13 cellular contexts compared by ENCODE assay signal in genomic region chr22:28112130-28112529, GRCh38.
DNase-seq lines count a peak whose midpoint lies in the region; ATAC-seq and TF ChIP-seq lines count a peak whose summit lies in the region.
"Had no signal": no experiment of that assay in that cellular context is flagged by ENCODE, and none has a peak within 500 bp of the region (broad histone marks: within the 10 kb centered on the region; RNA-seq: fewer than 3 reads in every experiment).

No MANE protein-coding gene starts in this region.

- H2AFZ ChIP-seq in GM23338: no peak overlapping the region

- DNase-seq in GM23338 (ENCODE audit: low spot score) (no peak), WERI-Rb-1 (no peak), kidney tubule cell (ENCODE audit: low spot score) (peak; percentile 39), gastrocnemius medialis (no peak), OCI-M2 (lab: John Stamatoyannopoulos, UW; ENCODE audit: unreplicated experiment) (no peak), NCI-H69 (lab: John Stamatoyannopoulos, UW) (no peak)
- DNase-seq: right lobe of liver, stomach had no signal

- H3K4me3 ChIP-seq in GM23338: no peak overlapping the region
- peak overlapping the region; percentile 5; the same call in 1 of the 2 replicates for H3K4me3 ChIP-seq in WERI-Rb-1 (ENCODE audit: low read depth, low read length)
- H3K4me3 ChIP-seq in gastrocnemius medialis: no peak overlapping the region
- H3K4me3 ChIP-seq: HAP-1, right lobe of liver, SK-N-MC, stomach had no signal

- H3K4me1 ChIP-seq in GM23338 (ENCODE audit: insufficient read depth): peaks cover 20% of the 10 kb centered on the region
- H3K4me1 ChIP-seq in gastrocnemius medialis: peaks cover 11 to 23% of the 10 kb centered on the region in 2 donors
- H3K4me1 ChIP-seq: right lobe of liver had no signal

- no peaks in the 10 kb centered on the region for H4K20me1 ChIP-seq in GM23338 (replicated peaks; ENCODE audit: insufficient read depth)

- no peak overlapping the region for H3K4me3 Mint-ChIP-seq in GM23338

- no peaks in the 10 kb centered on the region; the same call in 2 of the 3 replicates for H3K9me3 Mint-ChIP-seq in GM23338
- H3K9me3 Mint-ChIP-seq: activated T-helper 2 cell treated with anti-CD3 and anti-CD28 coated beads, Interferon-gamma antibody, Interleukin-2, Interleukin-4, amounts not matched to agents 10 μg/mL and 5 μg/mL and 100 μg/mL, durations not matched to agents 14 hours and 24 hours and 36 hours had no signal

- TF ChIP-seq CTCF in GM23338 (conservative IDR thresholded peaks at IDR 0.05; ENCODE audit: low read depth in 2 of 2): no peak
- TF ChIP-seq CTCF in WERI-Rb-1 (IDR thresholded peaks at IDR 0.05; ENCODE audit: low read depth, low read length): no peak
- TF ChIP-seq CTCF in gastrocnemius medialis (IDR thresholded peaks at IDR 0.05 in 4 of 5, conservative IDR thresholded peaks at IDR 0.05 in 1 of 5): no peak

- no peaks in the 10 kb centered on the region for H3K79me2 ChIP-seq in GM23338 (replicated peaks; ENCODE audit: insufficient read depth)

- intact Hi-C loops in gastrocnemius medialis (cut with DNase I; ENCODE audit: low total_unique reads): loop anchor here (1.0 to 5.0 kb wide), 2 partner anchors 92 to 330 kb away; no protein-coding TSS in a partner anchor

- 0 out of 2 replicates have a peak, but pooled peaks cover 3% of the 10 kb centered on the region for H3F3A ChIP-seq in GM23338 (replicated peaks; ENCODE audit: low read depth)

- no peak for TF ChIP-seq POLR2A in gastrocnemius medialis (IDR thresholded peaks at IDR 0.05)

- H3K27ac ChIP-seq in GM23338 (ENCODE audit: low read depth): no peak overlapping the region
- H3K27ac ChIP-seq in WERI-Rb-1: peak overlapping the region; percentile 73
- H3K27ac ChIP-seq in gastrocnemius medialis: peak overlapping the region; percentile 68 to 78 (median 71)
- H3K27ac ChIP-seq: right lobe of liver, SK-N-MC, stomach had no signal

- peak; percentile 52 for ATAC-seq in GM23338
- no peak for ATAC-seq in gastrocnemius medialis
- no peak for ATAC-seq in GM21381 (IDR thresholded peaks at IDR 0.05; ENCODE audit: unreplicated experiment)
- ATAC-seq: Panc1 had no signal

- H3K27me3 Mint-ChIP-seq in GM23338 (ENCODE audit: insufficient read depth, low read depth, poor library complexity): peaks cover 4% of the 10 kb centered on the region

- in situ Hi-C loops in gastrocnemius medialis (cut with MboI; ENCODE audit: low sequenced_read_pairs in 4 of 4): loop anchor here in 1 of 4 donors (10.0 kb wide), 1 partner anchor 87 kb away; no protein-coding TSS in a partner anchor

- H3K9me3 ChIP-seq in WERI-Rb-1 (ENCODE audit: severe bottlenecking) (no peaks in the 10 kb centered on the region), gastrocnemius medialis (no peaks in the 10 kb centered on the region)
- H3K9me3 ChIP-seq: HAP-1, right lobe of liver, stomach had no signal

- no peak overlapping the region for H3K27ac Mint-ChIP-seq in GM23338
- H3K27ac Mint-ChIP-seq: activated T-helper 2 cell treated with anti-CD3 and anti-CD28 coated beads, Interferon-gamma antibody, Interleukin-2, Interleukin-4, amounts not matched to agents 10 μg/mL and 5 μg/mL and 100 μg/mL, durations not matched to agents 14 hours and 24 hours and 36 hours had no signal

- no peaks in the 10 kb centered on the region for H3K27me3 ChIP-seq in GM23338 (ENCODE audit: insufficient read depth)
- no peaks in the 10 kb centered on the region for H3K27me3 ChIP-seq in WERI-Rb-1 (ENCODE audit: insufficient read depth, low read depth, severe bottlenecking)
- no peaks in the 10 kb centered on the region for H3K27me3 ChIP-seq in gastrocnemius medialis
- H3K27me3 ChIP-seq: right lobe of liver, stomach had no signal

- no peaks in the 10 kb centered on the region for H3K9me2 ChIP-seq in GM23338 (ENCODE audit: insufficient read depth)

- H3K4me2 ChIP-seq in GM23338: no peak overlapping the region

- H3K36me3 Mint-ChIP-seq in GM23338 (ENCODE audit: low read depth): no peaks in the 10 kb centered on the region

- H3K4me1 Mint-ChIP-seq in GM23338: peaks cover 38% of the 10 kb centered on the region

- H3K36me3 ChIP-seq in GM23338 (ENCODE audit: insufficient read depth): no peaks in the 10 kb centered on the region
- H3K36me3 ChIP-seq in WERI-Rb-1: peaks cover 7% of the 10 kb centered on the region; the same call in 1 of the 2 replicates
- no peaks in the 10 kb centered on the region for H3K36me3 ChIP-seq in gastrocnemius medialis
- H3K36me3 ChIP-seq: HAP-1, right lobe of liver had no signal

TF ChIP-seq in GM23338, 12 proteins besides CTCF, POLR2A, EP300 and RAD21:
- no peak for TF ChIP-seq JUNB (IDR thresholded peaks at IDR 0.05; ENCODE audit: unreplicated experiment)
- TF ChIP-seq POLR2AphosphoS5 (IDR thresholded peaks at IDR 0.05; ENCODE audit: low read depth): no peak
- no peak for TF ChIP-seq EZH2 (IDR thresholded peaks at IDR 0.05; ENCODE audit: low read depth, unreplicated experiment)
- TF ChIP-seq, protein P1, sequence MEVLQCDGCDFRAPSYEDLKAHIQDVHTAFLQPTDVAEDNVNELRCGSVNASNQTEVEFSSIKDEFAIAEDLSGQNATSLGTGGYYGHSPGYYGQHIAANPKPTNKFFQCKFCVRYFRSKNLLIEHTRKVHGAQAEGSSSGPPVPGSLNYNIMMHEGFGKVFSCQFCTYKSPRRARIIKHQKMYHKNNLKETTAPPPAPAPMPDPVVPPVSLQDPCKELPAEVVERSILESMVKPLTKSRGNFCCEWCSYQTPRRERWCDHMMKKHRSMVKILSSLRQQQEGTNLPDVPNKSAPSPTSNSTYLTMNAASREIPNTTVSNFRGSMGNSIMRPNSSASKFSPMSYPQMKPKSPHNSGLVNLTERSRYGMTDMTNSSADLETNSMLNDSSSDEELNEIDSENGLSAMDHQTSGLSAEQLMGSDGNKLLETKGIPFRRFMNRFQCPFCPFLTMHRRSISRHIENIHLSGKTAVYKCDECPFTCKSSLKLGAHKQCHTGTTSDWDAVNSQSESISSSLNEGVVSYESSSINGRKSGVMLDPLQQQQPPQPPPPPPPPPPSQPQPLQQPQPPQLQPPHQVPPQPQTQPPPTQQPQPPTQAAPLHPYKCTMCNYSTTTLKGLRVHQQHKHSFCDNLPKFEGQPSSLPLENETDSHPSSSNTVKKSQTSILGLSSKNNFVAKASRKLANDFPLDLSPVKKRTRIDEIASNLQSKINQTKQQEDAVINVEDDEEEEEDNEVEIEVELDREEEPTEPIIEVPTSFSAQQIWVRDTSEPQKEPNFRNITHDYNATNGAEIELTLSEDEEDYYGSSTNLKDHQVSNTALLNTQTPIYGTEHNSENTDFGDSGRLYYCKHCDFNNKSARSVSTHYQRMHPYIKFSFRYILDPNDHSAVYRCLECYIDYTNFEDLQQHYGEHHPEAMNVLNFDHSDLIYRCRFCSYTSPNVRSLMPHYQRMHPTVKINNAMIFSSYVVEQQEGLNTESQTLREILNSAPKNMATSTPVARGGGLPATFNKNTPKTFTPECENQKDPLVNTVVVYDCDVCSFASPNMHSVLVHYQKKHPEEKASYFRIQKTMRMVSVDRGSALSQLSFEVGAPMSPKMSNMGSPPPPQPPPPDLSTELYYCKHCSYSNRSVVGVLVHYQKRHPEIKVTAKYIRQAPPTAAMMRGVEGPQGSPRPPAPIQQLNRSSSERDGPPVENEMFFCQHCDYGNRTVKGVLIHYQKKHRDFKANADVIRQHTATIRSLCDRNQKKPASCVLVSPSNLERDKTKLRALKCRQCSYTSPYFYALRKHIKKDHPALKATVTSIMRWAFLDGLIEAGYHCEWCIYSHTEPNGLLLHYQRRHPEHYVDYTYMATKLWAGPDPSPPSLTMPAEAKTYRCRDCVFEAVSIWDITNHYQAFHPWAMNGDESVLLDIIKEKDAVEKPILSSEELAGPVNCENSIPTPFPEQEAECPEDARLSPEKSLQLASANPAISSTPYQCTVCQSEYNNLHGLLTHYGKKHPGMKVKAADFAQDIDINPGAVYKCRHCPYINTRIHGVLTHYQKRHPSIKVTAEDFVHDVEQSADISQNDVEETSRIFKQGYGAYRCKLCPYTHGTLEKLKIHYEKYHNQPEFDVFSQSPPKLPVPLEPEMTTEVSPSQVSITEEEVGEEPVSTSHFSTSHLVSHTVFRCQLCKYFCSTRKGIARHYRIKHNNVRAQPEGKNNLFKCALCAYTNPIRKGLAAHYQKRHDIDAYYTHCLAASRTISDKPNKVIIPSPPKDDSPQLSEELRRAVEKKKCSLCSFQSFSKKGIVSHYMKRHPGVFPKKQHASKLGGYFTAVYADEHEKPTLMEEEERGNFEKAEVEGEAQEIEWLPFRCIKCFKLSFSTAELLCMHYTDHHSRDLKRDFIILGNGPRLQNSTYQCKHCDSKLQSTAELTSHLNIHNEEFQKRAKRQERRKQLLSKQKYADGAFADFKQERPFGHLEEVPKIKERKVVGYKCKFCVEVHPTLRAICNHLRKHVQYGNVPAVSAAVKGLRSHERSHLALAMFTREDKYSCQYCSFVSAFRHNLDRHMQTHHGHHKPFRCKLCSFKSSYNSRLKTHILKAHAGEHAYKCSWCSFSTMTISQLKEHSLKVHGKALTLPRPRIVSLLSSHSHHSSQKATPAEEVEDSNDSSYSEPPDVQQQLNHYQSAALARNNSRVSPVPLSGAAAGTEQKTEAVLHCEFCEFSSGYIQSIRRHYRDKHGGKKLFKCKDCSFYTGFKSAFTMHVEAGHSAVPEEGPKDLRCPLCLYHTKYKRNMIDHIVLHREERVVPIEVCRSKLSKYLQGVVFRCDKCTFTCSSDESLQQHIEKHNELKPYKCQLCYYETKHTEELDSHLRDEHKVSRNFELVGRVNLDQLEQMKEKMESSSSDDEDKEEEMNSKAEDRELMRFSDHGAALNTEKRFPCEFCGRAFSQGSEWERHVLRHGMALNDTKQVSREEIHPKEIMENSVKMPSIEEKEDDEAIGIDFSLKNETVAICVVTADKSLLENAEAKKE (CRISPR knock-in tag; IDR thresholded peaks at IDR 0.05): no peak
- TF ChIP-seq CREB1 (CRISPR knock-in tag; IDR thresholded peaks at IDR 0.05; ENCODE audit: low read depth): no peak
